Comparison of ENCODE assay signal across 1 cellular context in the genomic region with DNA sequence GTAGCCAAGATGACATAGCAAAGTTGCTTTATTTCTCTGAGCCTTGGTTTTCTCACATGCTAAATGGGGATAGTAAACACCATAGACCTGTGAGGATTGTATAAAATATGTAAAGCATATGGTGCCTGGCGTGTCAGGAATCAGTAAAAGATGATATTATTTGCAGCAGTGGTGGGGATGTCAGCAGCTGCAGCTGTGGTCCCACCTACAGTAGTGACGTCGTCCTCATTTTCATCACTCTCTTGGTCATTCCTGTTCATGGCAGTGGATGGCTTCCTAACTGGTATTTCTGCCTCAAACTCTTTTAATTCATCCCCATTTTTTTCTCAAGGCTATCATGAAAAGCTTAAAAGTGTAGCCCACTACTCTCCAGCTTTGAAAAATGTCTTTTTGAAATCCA.
TF ChIP-seq lines count a peak whose summit lies in the region.

No MANE protein-coding gene starts in this region.

TF ChIP-seq in H1, 55 proteins besides CTCF, POLR2A, EP300 and RAD21 (continued from another document):
- TF ChIP-seq NRF1 (IDR thresholded peaks at IDR 0.05; ENCODE audit: low read depth, low read length), result no peak
- TF ChIP-seq CREB1 (IDR thresholded peaks at IDR 0.05), result no peak
- TF ChIP-seq SIRT6 (IDR thresholded peaks at IDR 0.05; ENCODE audit: low read length), result no peak
- TF ChIP-seq NANOG (IDR thresholded peaks at IDR 0.05; ENCODE audit: insufficient read depth, low read depth, low read length, poor library complexity, severe bottlenecking), result no peak
- TF ChIP-seq, protein P1, sequence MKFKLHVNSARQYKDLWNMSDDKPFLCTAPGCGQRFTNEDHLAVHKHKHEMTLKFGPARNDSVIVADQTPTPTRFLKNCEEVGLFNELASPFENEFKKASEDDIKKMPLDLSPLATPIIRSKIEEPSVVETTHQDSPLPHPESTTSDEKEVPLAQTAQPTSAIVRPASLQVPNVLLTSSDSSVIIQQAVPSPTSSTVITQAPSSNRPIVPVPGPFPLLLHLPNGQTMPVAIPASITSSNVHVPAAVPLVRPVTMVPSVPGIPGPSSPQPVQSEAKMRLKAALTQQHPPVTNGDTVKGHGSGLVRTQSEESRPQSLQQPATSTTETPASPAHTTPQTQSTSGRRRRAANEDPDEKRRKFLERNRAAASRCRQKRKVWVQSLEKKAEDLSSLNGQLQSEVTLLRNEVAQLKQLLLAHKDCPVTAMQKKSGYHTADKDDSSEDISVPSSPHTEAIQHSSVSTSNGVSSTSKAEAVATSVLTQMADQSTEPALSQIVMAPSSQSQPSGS (IDR thresholded peaks at IDR 0.05; ENCODE audit: low read length), result no peak
- TF ChIP-seq, protein P2, sequence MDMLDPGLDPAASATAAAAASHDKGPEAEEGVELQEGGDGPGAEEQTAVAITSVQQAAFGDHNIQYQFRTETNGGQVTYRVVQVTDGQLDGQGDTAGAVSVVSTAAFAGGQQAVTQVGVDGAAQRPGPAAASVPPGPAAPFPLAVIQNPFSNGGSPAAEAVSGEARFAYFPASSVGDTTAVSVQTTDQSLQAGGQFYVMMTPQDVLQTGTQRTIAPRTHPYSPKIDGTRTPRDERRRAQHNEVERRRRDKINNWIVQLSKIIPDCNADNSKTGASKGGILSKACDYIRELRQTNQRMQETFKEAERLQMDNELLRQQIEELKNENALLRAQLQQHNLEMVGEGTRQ (IDR thresholded peaks at IDR 0.05; ENCODE audit: low read length), result no peak
- no peak for TF ChIP-seq TAF7 (optimal IDR thresholded peaks at IDR 0.05; ENCODE audit: borderline replicate concordance, low read depth, low read length)
- no peak for TF ChIP-seq RFX5 (IDR thresholded peaks at IDR 0.05; ENCODE audit: borderline replicate concordance, low read depth, low read length)
- no peak for TF ChIP-seq GTF2F1 (IDR thresholded peaks at IDR 0.05; ENCODE audit: borderline replicate concordance, low read depth, low read length)
